19 cellular contexts compared by ENCODE assay signal in the genomic region with DNA sequence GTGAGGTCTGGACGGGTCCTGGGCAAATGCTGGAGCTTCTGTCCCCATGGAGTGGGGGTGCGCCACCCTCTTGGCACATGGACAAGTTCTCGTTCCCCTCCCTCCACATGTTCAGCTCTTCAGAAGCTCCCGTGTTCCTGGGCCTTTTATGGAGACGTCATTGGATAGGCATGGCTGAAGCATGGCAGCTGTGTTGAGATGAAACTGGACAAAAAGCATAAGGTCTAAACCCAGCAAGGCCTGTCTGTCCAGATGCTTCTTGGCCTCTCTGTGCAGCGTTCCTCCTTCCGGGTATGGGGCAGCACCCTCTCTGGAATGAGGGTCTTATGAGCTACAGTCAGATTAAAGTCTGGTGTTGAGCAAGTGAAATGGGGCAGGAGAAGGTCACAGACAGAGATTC. TPM values are rescaled to one million over a fixed set of nuclear protein-coding genes. Genes with fewer than 3 reads are reported as not detected.
DNase-seq lines count a peak whose midpoint lies in the region; ATAC-seq, FAIRE-seq and TF ChIP-seq lines count a peak whose summit lies in the region.
"Had no signal": no experiment of that assay in that cellular context is flagged by ENCODE, and none has a peak within 500 bp of the region (broad histone marks: within the 10 kb centered on the region; RNA-seq: fewer than 3 reads in every experiment).

No MANE protein-coding gene starts in this region.

- no peak for DNase-seq in activated naive CD8-positive, alpha-beta T cell treated with anti-CD3 and anti-CD28 coated beads, Interleukin-2, amount 50 U/mL, for 24 hours
- no peak for DNase-seq in K562 (ENCODE audit: extremely low read depth in 1 of 4, low spot score in 3 of 4)
- no peak for DNase-seq in natural killer cell treated with Interleukin-12 subunit alpha and Interleukin-12 subunit beta and Interleukin-15 and Interleukin-18, amount 100 ng/mL, for 72 hours (ENCODE audit: low spot score)
- no peak for DNase-seq in stimulated activated naive B cell treated with anti-CD40 and anti-IgM and Interleukin-4, amounts not matched to agents 10 μg/mL and 1 μg/mL and 100 μg/mL, for 72 hours
- no peak for DNase-seq in psoas muscle
- DNase-seq: DMS53, NCI-H1417 treated with DMSO at 0.1 percent for 48 hours, NCI-H1930, NCI-H2171, NCI-H446, OCI-M1, SIG-M5 had no signal

- no peaks in the 10 kb centered on the region for H3K9me3 ChIP-seq in K562 (replicated peaks; ENCODE audit: control insufficient read depth, insufficient read depth, low read depth, low read length)
- H3K9me3 ChIP-seq in psoas muscle: no peaks in the 10 kb centered on the region
- H3K9me3 ChIP-seq: A549 had no signal

- H3K4me1 Mint-ChIP-seq in activated naive CD8-positive, alpha-beta T cell (ENCODE audit: low read depth): peaks cover 76% of the 10 kb centered on the region
- H3K4me1 Mint-ChIP-seq in activated naive CD8-positive, alpha-beta T cell treated with anti-CD3 and anti-CD28 coated beads, Interleukin-2, amount 50 U/mL, for 24 hours: peaks cover 94% of the 10 kb centered on the region
- peaks cover 86 to 91% of the 10 kb centered on the region in 2 donors for H3K4me1 Mint-ChIP-seq in natural killer cell treated with Interleukin-12 subunit alpha and Interleukin-12 subunit beta and Interleukin-15 and Interleukin-18, amount 100 ng/mL, for 72 hours (ENCODE audit: low read depth in 2 of 2)
- peaks cover 48 to 57% of the 10 kb centered on the region in 2 donors for H3K4me1 Mint-ChIP-seq in stimulated activated naive B cell treated with anti-CD40 and anti-IgM and Interleukin-4, amounts not matched to agents 10 μg/mL and 1 μg/mL and 100 μg/mL, for 72 hours

- no peak overlapping the region for H3K4me2 ChIP-seq in K562 (ENCODE audit: insufficient read depth, low read length)
- H3K4me2 ChIP-seq: A549 had no signal

- no peak overlapping the region for H3K27ac Mint-ChIP-seq in activated naive CD8-positive, alpha-beta T cell
- H3K27ac Mint-ChIP-seq in activated naive CD8-positive, alpha-beta T cell treated with anti-CD3 and anti-CD28 coated beads, Interleukin-2, amount 50 U/mL, for 24 hours: no peak overlapping the region
- H3K27ac Mint-ChIP-seq in natural killer cell treated with Interleukin-12 subunit alpha and Interleukin-12 subunit beta and Interleukin-15 and Interleukin-18, amount 100 ng/mL, for 72 hours: peak overlapping the region; percentile 95 to 96
- peak overlapping the region; percentile 87 for H3K27ac Mint-ChIP-seq in stimulated activated naive B cell treated with anti-CD40 and anti-IgM and Interleukin-4, amounts not matched to agents 10 μg/mL and 1 μg/mL and 100 μg/mL, for 72 hours

- H2AFZ ChIP-seq in K562 (ENCODE audit: low read depth, low read length): no peak overlapping the region

- no peaks in the 10 kb centered on the region for H3K9me3 Mint-ChIP-seq in activated naive CD8-positive, alpha-beta T cell (ENCODE audit: low read depth)
- H3K9me3 Mint-ChIP-seq in activated naive CD8-positive, alpha-beta T cell treated with anti-CD3 and anti-CD28 coated beads, Interleukin-2, amount 50 U/mL, for 24 hours: no peaks in the 10 kb centered on the region
- H3K9me3 Mint-ChIP-seq in natural killer cell treated with Interleukin-12 subunit alpha and Interleukin-12 subunit beta and Interleukin-15 and Interleukin-18, amount 100 ng/mL, for 72 hours: no peaks in the 10 kb centered on the region
- no peaks in the 10 kb centered on the region for H3K9me3 Mint-ChIP-seq in stimulated activated naive B cell treated with anti-CD40 and anti-IgM and Interleukin-4, amounts not matched to agents 10 μg/mL and 1 μg/mL and 100 μg/mL, for 72 hours

- H3K27me3 Mint-ChIP-seq in activated naive CD8-positive, alpha-beta T cell: no peaks in the 10 kb centered on the region
- H3K27me3 Mint-ChIP-seq in activated naive CD8-positive, alpha-beta T cell treated with anti-CD3 and anti-CD28 coated beads, Interleukin-2, amount 50 U/mL, for 24 hours: no peaks in the 10 kb centered on the region
- no peaks in the 10 kb centered on the region for H3K27me3 Mint-ChIP-seq in natural killer cell treated with Interleukin-12 subunit alpha and Interleukin-12 subunit beta and Interleukin-15 and Interleukin-18, amount 100 ng/mL, for 72 hours
- no peaks in the 10 kb centered on the region for H3K27me3 Mint-ChIP-seq in stimulated activated naive B cell treated with anti-CD40 and anti-IgM and Interleukin-4, amounts not matched to agents 10 μg/mL and 1 μg/mL and 100 μg/mL, for 72 hours

- H3K4me3 ChIP-seq in K562 (no peak overlapping the region), psoas muscle (no peak overlapping the region)
- H3K4me3 ChIP-seq: A549 had no signal

- no peaks in the 10 kb centered on the region for H3K27me3 ChIP-seq in K562 (ENCODE audit: control insufficient read depth in 2 of 2, insufficient read depth in 2 of 2, low read length in 2 of 2)
- no peaks in the 10 kb centered on the region for H3K27me3 ChIP-seq in psoas muscle (ENCODE audit: insufficient read depth in 3 of 3, low read length in 2 of 3)

- POLR2A ChIA-PET in K562 (lab: Yijun Ruan, JAX): interaction anchor here (0.8 to 1.6 kb wide), 3 partner anchors 10 to 83 kb away, joined by 3 to 9 read pairs (median 3); no protein-coding TSS in a partner anchor

- peaks cover 3% of the 10 kb centered on the region for H3K9me1 ChIP-seq in K562 (ENCODE audit: control insufficient read depth, insufficient read depth, low read length)

- ATAC-seq in activated naive CD8-positive, alpha-beta T cell treated with anti-CD3 and anti-CD28 coated beads, Interleukin-2, amount 50 U/mL, for 24 hours: no peak
- ATAC-seq in K562 (no peak), psoas muscle (no peak), GM18858 (IDR thresholded peaks at IDR 0.05; ENCODE audit: unreplicated experiment) (no peak), GM19452 (IDR thresholded peaks at IDR 0.05; ENCODE audit: unreplicated experiment) (no peak)
- no peak for ATAC-seq in natural killer cell treated with Interleukin-12 subunit alpha and Interleukin-12 subunit beta and Interleukin-15 and Interleukin-18, amount 100 ng/mL, for 72 hours
- ATAC-seq in stimulated activated naive B cell treated with anti-CD40 and anti-IgM and Interleukin-4, amounts not matched to agents 10 μg/mL and 1 μg/mL and 100 μg/mL, for 72 hours (replicated peaks): no peak
- ATAC-seq: HCT116 had no signal

- intact Hi-C loops in K562 (cut with micrococcal nuclease) (no loop called here), psoas muscle (cut with DNase I) (loop anchor here in 1 of 2 donors (5.0 kb wide), 1 partner anchor 63 kb away; no protein-coding TSS in a partner anchor)

- H3K4me1 ChIP-seq in K562 (replicated peaks in 1 of 2; ENCODE audit: control insufficient read depth in 2 of 2, insufficient read depth in 2 of 2, low read length in 2 of 2): peaks cover 0 to 7% of the 10 kb centered on the region in 2 experiments; a peak in 2 of 5 replicates
- peaks cover 32% of the 10 kb centered on the region for H3K4me1 ChIP-seq in psoas muscle

- in situ Hi-C loops in K562 (cut with MboI): no loop called here

- TF ChIP-seq EP300 in K562 (IDR thresholded peaks at IDR 0.05; ENCODE audit: low read length): no peak

- BruUV-seq in K562 (replicated peaks; lab: Mats Ljungman, UMichigan): no TSS peak

- no peak for FAIRE-seq in K562 (lab: Jason Lieb, UNC)
- FAIRE-seq: A549 had no signal

- TF ChIP-seq RAD21 in K562 (CRISPR knock-in tag; conservative IDR thresholded peaks at IDR 0.05 in 1 of 2, IDR thresholded peaks at IDR 0.05 in 1 of 2): no peak

- H3K27ac ChIP-seq in K562 (ENCODE audit: extremely low read depth, low read depth, low read length) (no peak overlapping the region), psoas muscle (no peak overlapping the region)
- H3K27ac ChIP-seq: C4-2B, HL-60 had no signal

- CTCF ChIA-PET in K562 (lab: Yijun Ruan, JAX; ENCODE audit: low intra/inter-chr PET ratio): no interaction called here

- TF ChIP-seq POLR2A in K562 (conservative IDR thresholded peaks at IDR 0.05): no peak

- WGBS in K562 (ENCODE audit: insufficient coverage, low coverage, missing lambda C conversion rate): 88% methylated on average over 6 of the region's 7 CpGs
- WGBS in psoas muscle, 3 donors: 50 to 61% (median 55%) methylated on average over 7 of the region's 7 CpGs

- peaks cover 25% of the 10 kb centered on the region for H3K36me3 Mint-ChIP-seq in activated naive CD8-positive, alpha-beta T cell
- peaks cover 62% of the 10 kb centered on the region for H3K36me3 Mint-ChIP-seq in activated naive CD8-positive, alpha-beta T cell treated with anti-CD3 and anti-CD28 coated beads, Interleukin-2, amount 50 U/mL, for 24 hours (ENCODE audit: low read depth)
- peaks cover 20% of the 10 kb centered on the region for H3K36me3 Mint-ChIP-seq in natural killer cell treated with Interleukin-12 subunit alpha and Interleukin-12 subunit beta and Interleukin-15 and Interleukin-18, amount 100 ng/mL, for 72 hours
- H3K36me3 Mint-ChIP-seq in stimulated activated naive B cell treated with anti-CD40 and anti-IgM and Interleukin-4, amounts not matched to agents 10 μg/mL and 1 μg/mL and 100 μg/mL, for 72 hours: peaks cover 45 to 73% of the 10 kb centered on the region in 2 donors

- H4K20me1 ChIP-seq in K562 (replicated peaks; ENCODE audit: control insufficient read depth, insufficient read depth, low read length): no peaks in the 10 kb centered on the region

- TF ChIP-seq CTCF in K562 (IDR thresholded peaks at IDR 0.05 in 2 of 3, conservative IDR thresholded peaks at IDR 0.05 in 1 of 3; ENCODE audit: insufficient read depth in 2 of 3, low read depth in 1 of 3, low read length in 3 of 3) (no peak), psoas muscle (IDR thresholded peaks at IDR 0.05) (no peak)

- no peaks in the 10 kb centered on the region for H3K79me2 ChIP-seq in K562 (ENCODE audit: control insufficient read depth, insufficient read depth, low read length)

- H3K4me3 Mint-ChIP-seq in activated naive CD8-positive, alpha-beta T cell: peak overlapping the region; percentile 3
- no peak overlapping the region for H3K4me3 Mint-ChIP-seq in activated naive CD8-positive, alpha-beta T cell treated with anti-CD3 and anti-CD28 coated beads, Interleukin-2, amount 50 U/mL, for 24 hours
- peak overlapping the region; percentile 82 for H3K4me3 Mint-ChIP-seq in natural killer cell treated with Interleukin-12 subunit alpha and Interleukin-12 subunit beta and Interleukin-15 and Interleukin-18, amount 100 ng/mL, for 72 hours
- no peak overlapping the region for H3K4me3 Mint-ChIP-seq in stimulated activated naive B cell treated with anti-CD40 and anti-IgM and Interleukin-4, amounts not matched to agents 10 μg/mL and 1 μg/mL and 100 μg/mL, for 72 hours

- no peak overlapping the region for H3K9ac ChIP-seq in K562 (ENCODE audit: insufficient read depth in 1 of 2, low read depth in 2 of 2, low read length in 2 of 2)

- peaks cover 65% of the 10 kb centered on the region for H3K36me3 ChIP-seq in K562 (ENCODE audit: control insufficient read depth, insufficient read depth, low read length)
- peaks cover 8 to 82% of the 10 kb centered on the region in 2 donors for H3K36me3 ChIP-seq in psoas muscle (ENCODE audit: insufficient read depth in 1 of 2, low read depth in 1 of 2)

RNA-seq across cellular contexts. Expression of gene TBC1D20, which starts 26.8 kb away (rescaled TPM):
- 62.9 and 93.5 TPM in 2 replicates for total RNA-seq in K562 (2011; cell fraction: chromatin; rRNA removed; ENCODE audit: low replicate concordance)
- 46.9 and 48.3 TPM in 2 replicates for total RNA-seq in K562 (2011; cell fraction: nucleolus; rRNA removed)
- 55.8 and 62.3 TPM in 2 replicates for total RNA-seq in K562 (2011; cell fraction: nucleoplasm; rRNA removed)
- total RNA-seq in K562 (2014; rRNA removed) (15.1 and 20.0 TPM in 2 replicates), K562 (2014; rRNA removed; fragmentation: Illumina TruSeq; extraction: Trizol) (11.9 and 14.2 TPM in 2 replicates), K562 (2015; rRNA removed; fragmentation: Illumina TruSeq; extraction: Trizol) (11.8 and 12.8 TPM in 2 replicates), K562 (2021) (17.8 and 20.6 TPM in 2 replicates), psoas muscle (10 to 100 TPM; 23.9 to 31.4 (median 29.3) TPM)
- polyA plus RNA-seq in K562 (2011; rRNA removed) (25.3 and 45.8 TPM in 2 replicates), K562 (2014; fragmentation: Illumina TruSeq; extraction: Trizol) (20.4 and 23.7 TPM in 2 replicates), K562 (2014; fragmentation: Nextera tagmentation; extraction: Ambion mirVana) (1 to 10 TPM; 7.0 to 9.5 TPM), K562 (2014; rRNA removed) (20.1 and 21.1 TPM in 2 replicates), psoas muscle (10 to 100 TPM; 16.6 to 29.2 (median 21.1) TPM)
- 29.6 and 54.5 TPM in 2 replicates for polyA plus RNA-seq in K562 (2011; cell fraction: cytosol; rRNA removed)
- 63.5 and 76.7 TPM in 2 replicates for polyA plus RNA-seq in K562 (2011; cell fraction: nucleus; rRNA removed)
- 14.9 and 35.8 TPM in 2 replicates for polyA plus RNA-seq in K562 (2012)
- polyA minus RNA-seq in K562 (2011; rRNA and poly(A)+ RNA removed): 25.0 and 35.4 TPM in 2 replicates
- 11.8 and 18.3 TPM in 2 replicates for polyA minus RNA-seq in K562 (2011; cell fraction: cytosol; rRNA and poly(A)+ RNA removed)
- 13.1 and 31.0 TPM in 2 replicates for polyA minus RNA-seq in K562 (2011; cell fraction: nucleus; rRNA and poly(A)+ RNA removed)
- total RNA-seq in natural killer cell treated with Interleukin-12 subunit alpha and Interleukin-12 subunit beta and Interleukin-15 and Interleukin-18, amount 100 ng/mL, for 72 hours: 10 to 100 TPM; 46.4 to 56.8 TPM

RNA-seq across cellular contexts. Expression of gene RBCK1, which starts 27.5 kb away (rescaled TPM):
- 91.7 and 117 TPM in 2 replicates for total RNA-seq in K562 (2011; cell fraction: chromatin; rRNA removed; ENCODE audit: low replicate concordance)
- total RNA-seq in K562 (2011; cell fraction: nucleolus; rRNA removed): 53.4 and 61.7 TPM in 2 replicates
- 62.0 and 75.0 TPM in 2 replicates for total RNA-seq in K562 (2011; cell fraction: nucleoplasm; rRNA removed)
- total RNA-seq in K562 (2014; rRNA removed): 46.1 and 58.1 TPM in 2 replicates
- 18.4 and 22.1 TPM in 2 replicates for total RNA-seq in K562 (2014; rRNA removed; fragmentation: Illumina TruSeq; extraction: Trizol)
- 18.0 and 19.3 TPM in 2 replicates for total RNA-seq in K562 (2015; rRNA removed; fragmentation: Illumina TruSeq; extraction: Trizol)
- total RNA-seq in K562 (2021): 51.7 and 54.2 TPM in 2 replicates
- polyA plus RNA-seq in K562 (2011; rRNA removed): 37.6 and 58.2 TPM in 2 replicates
- 41.1 and 50.2 TPM in 2 replicates for polyA plus RNA-seq in K562 (2011; cell fraction: cytosol; rRNA removed)
- 71.7 and 92.4 TPM in 2 replicates for polyA plus RNA-seq in K562 (2011; cell fraction: nucleus; rRNA removed)
- 38.5 and 194 TPM in 2 replicates for polyA plus RNA-seq in K562 (2012)
- polyA plus RNA-seq in K562 (2014; fragmentation: Illumina TruSeq; extraction: Trizol): 26.5 and 37.1 TPM in 2 replicates
- polyA plus RNA-seq in K562 (2014; fragmentation: Nextera tagmentation; extraction: Ambion mirVana): 1 to 10 TPM; 5.9 to 8.3 TPM
- 52.7 and 59.3 TPM in 2 replicates for polyA plus RNA-seq in K562 (2014; rRNA removed)
- polyA minus RNA-seq in K562 (2011; rRNA and poly(A)+ RNA removed): 16.0 and 22.1 TPM in 2 replicates
- polyA minus RNA-seq in K562 (2011; cell fraction: cytosol; rRNA and poly(A)+ RNA removed): 16.1 and 28.0 TPM in 2 replicates
- polyA minus RNA-seq in K562 (2011; cell fraction: nucleus; rRNA and poly(A)+ RNA removed): 15.3 and 29.2 TPM in 2 replicates
- total RNA-seq in natural killer cell treated with Interleukin-12 subunit alpha and Interleukin-12 subunit beta and Interleukin-15 and Interleukin-18, amount 100 ng/mL, for 72 hours: 100 to 1,000 TPM; 157 to 159 TPM
- total RNA-seq in psoas muscle: 10 to 100 TPM; 34.1 to 50.5 (median 40.7) TPM
- polyA plus RNA-seq in psoas muscle: 10 to 100 TPM; 35.8 to 52.5 (median 46.0) TPM

RNA-seq across cellular contexts. Expression of gene TRIB3, which starts 55.0 kb away (rescaled TPM):
- 20.3 and 47.6 TPM in 2 replicates for total RNA-seq in K562 (2011; cell fraction: chromatin; rRNA removed; ENCODE audit: low replicate concordance)
- total RNA-seq in K562 (2011; cell fraction: nucleolus; rRNA removed): 45.7 and 51.3 TPM in 2 replicates
- 38.2 and 39.5 TPM in 2 replicates for total RNA-seq in K562 (2011; cell fraction: nucleoplasm; rRNA removed)
- total RNA-seq in K562 (2014; rRNA removed) (113 and 114 TPM in 2 replicates), K562 (2014; rRNA removed; fragmentation: Illumina TruSeq; extraction: Trizol) (43.5 and 47.4 TPM in 2 replicates), K562 (2015; rRNA removed; fragmentation: Illumina TruSeq; extraction: Trizol) (22.1 and 23.0 TPM in 2 replicates), K562 (2021) (102 and 110 TPM in 2 replicates), psoas muscle (1 to 10 TPM in 3 of 4 donors, under 1 TPM in 1; 0.78 to 7.7 (median 2.5) TPM)
- polyA plus RNA-seq in K562 (2011; rRNA removed) (44.4 and 114 TPM in 2 replicates), K562 (2014; fragmentation: Illumina TruSeq; extraction: Trizol) (55.3 and 78.6 TPM in 2 replicates), K562 (2014; fragmentation: Nextera tagmentation; extraction: Ambion mirVana) (10 to 100 TPM; 12.1 to 14.9 TPM), K562 (2014; rRNA removed) (78.8 and 80.6 TPM in 2 replicates), psoas muscle (10 to 100 TPM in 1 of 3 donors, 1 to 10 TPM in 1, under 1 TPM in 1; 0.74 to 16.3 (median 2.1) TPM)
- 105 and 109 TPM in 2 replicates for polyA plus RNA-seq in K562 (2011; cell fraction: cytosol; rRNA removed)
- polyA plus RNA-seq in K562 (2011; cell fraction: nucleus; rRNA removed): 42.6 and 66.5 TPM in 2 replicates
- 40.1 and 401 TPM in 2 replicates for polyA plus RNA-seq in K562 (2012)
- 33.3 and 53.8 TPM in 2 replicates for polyA minus RNA-seq in K562 (2011; rRNA and poly(A)+ RNA removed)
- polyA minus RNA-seq in K562 (2011; cell fraction: cytosol; rRNA and poly(A)+ RNA removed): 37.2 and 88.9 TPM in 2 replicates
- polyA minus RNA-seq in K562 (2011; cell fraction: nucleus; rRNA and poly(A)+ RNA removed): 9.7 and 26.4 TPM in 2 replicates
- 10 to 100 TPM; 18.0 to 21.6 TPM for total RNA-seq in natural killer cell treated with Interleukin-12 subunit alpha and Interleukin-12 subunit beta and Interleukin-15 and Interleukin-18, amount 100 ng/mL, for 72 hours

Comparison
In these comparisons a context has a peak if more than half of its experiments do, and no peak if none do; other contexts are left out.
1. H3K4me3 Mint-ChIP-seq: peak in activated naive CD8-positive, alpha-beta T cell (single experiment) and natural killer cell treated with Interleukin-12 subunit alpha and Interleukin-12 subunit beta and Interleukin-15 and Interleukin-18, amount 100 ng/mL, for 72 hours (single experiment); none in activated naive CD8-positive, alpha-beta T cell treated with anti-CD3 and anti-CD28 coated beads, Interleukin-2, amount 50 U/mL, for 24 hours (single experiment) and stimulated activated naive B cell treated with anti-CD40 and anti-IgM and Interleukin-4, amounts not matched to agents 10 μg/mL and 1 μg/mL and 100 μg/mL, for 72 hours (0 of 2).
2. H3K27ac Mint-ChIP-seq: peak in natural killer cell treated with Interleukin-12 subunit alpha and Interleukin-12 subunit beta and Interleukin-15 and Interleukin-18, amount 100 ng/mL, for 72 hours (2 of 2) and stimulated activated naive B cell treated with anti-CD40 and anti-IgM and Interleukin-4, amounts not matched to agents 10 μg/mL and 1 μg/mL and 100 μg/mL, for 72 hours (single experiment); none in activated naive CD8-positive, alpha-beta T cell (single experiment) and activated naive CD8-positive, alpha-beta T cell treated with anti-CD3 and anti-CD28 coated beads, Interleukin-2, amount 50 U/mL, for 24 hours (single experiment).